In the genomic region with DNA sequence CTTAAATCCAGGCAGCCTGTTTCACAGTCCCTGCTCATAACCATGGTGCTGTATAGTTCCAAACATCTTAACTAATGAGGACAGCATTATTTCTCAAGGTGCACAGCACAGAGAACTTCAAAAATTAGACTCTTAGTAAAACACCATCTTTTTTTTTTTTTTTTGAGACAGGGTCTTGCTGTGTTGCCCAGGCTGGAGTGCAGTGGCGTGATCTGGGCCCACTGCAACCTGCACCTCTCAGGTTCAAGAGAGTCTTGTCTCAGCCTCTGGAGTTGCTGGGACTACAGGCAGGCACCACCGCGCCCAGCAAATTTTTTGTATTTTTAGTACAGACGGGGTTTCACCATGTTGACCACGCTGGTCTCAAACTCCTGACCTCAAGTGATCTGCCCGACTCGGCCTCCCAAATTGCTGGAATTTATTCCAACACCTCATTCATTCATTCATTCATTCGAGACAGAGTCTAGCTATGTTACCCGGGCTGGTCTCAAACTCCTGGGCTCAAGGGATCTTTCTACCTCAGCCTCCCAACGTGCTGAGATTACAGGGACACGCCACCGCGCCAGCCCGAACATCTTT, we compare ENCODE assay signal across 8 cellular contexts. TPM values are rescaled to one million over a fixed set of nuclear protein-coding genes. Genes with fewer than 3 reads are reported as not detected.
A peak's percentile ranks its signal among the peaks of the same experiment; 100 is the strongest.
DNase-seq lines count a peak whose midpoint lies in the region; ATAC-seq and TF ChIP-seq lines count a peak whose summit lies in the region.

No MANE protein-coding gene starts in this region.

- no peak for DNase-seq in SJCRH30
- no peak for DNase-seq in fibroblast of lung (ENCODE audit: low read depth in 2 of 2)
- no peak for DNase-seq in sigmoid colon
- no peak for DNase-seq in NCI-H226
- no peak for DNase-seq in iPS-NIHi7 (ENCODE audit: extremely low spot score)
- DNase-seq in stimulated activated CD4-positive, alpha-beta T cell treated with anti-CD3 and anti-CD28 coated beads, Interleukin-2, amount 100 ng/mL, for 24 hours, result no peak
- no peak for DNase-seq in HUDEP-2 (lab: John Stamatoyannopoulos, UW; ENCODE audit: unreplicated experiment in 76 of 76)

- TF ChIP-seq EP300 in sigmoid colon (IDR thresholded peaks at IDR 0.05), result no peak

- ATAC-seq in GM19395 (IDR thresholded peaks at IDR 0.05; ENCODE audit: unreplicated experiment), result peak; percentile 31

- TF ChIP-seq CTCF in fibroblast of lung (conservative IDR thresholded peaks at IDR 0.05 in 1 of 2, IDR thresholded peaks at IDR 0.05 in 1 of 2; ENCODE audit: low read depth in 1 of 2, low read length in 2 of 2), result no peak
- no peak for TF ChIP-seq CTCF in sigmoid colon (IDR thresholded peaks at IDR 0.05)

- H3K27me3 ChIP-seq in SJCRH30, result no peaks in the 10 kb centered on the region
- H3K27me3 ChIP-seq in fibroblast of lung (ENCODE audit: control insufficient read depth, insufficient read depth, low read length), result no peaks in the 10 kb centered on the region
- no peaks in the 10 kb centered on the region for H3K27me3 ChIP-seq in sigmoid colon

- H2AFZ ChIP-seq in fibroblast of lung (ENCODE audit: low read length), result peak overlapping the region; percentile 81

- intact Hi-C loops in sigmoid colon (cut with DNase I), result loop anchor here (2.0 to 5.0 kb wide), 2 partner anchors 97 to 129 kb away; partner anchors contain the start of gene ANXA11

- H3K4me1 ChIP-seq in SJCRH30 (no peaks in the 10 kb centered on the region; the same call in 1 of the 2 replicates), fibroblast of lung (ENCODE audit: control insufficient read depth, extremely low read depth, insufficient read depth, low read length) (peaks cover 3% of the 10 kb centered on the region), sigmoid colon (peaks cover 0 to 16% (median 12%) of the 10 kb centered on the region in 4 donors)

- no peaks in the 10 kb centered on the region for H4K20me1 ChIP-seq in fibroblast of lung (ENCODE audit: control insufficient read depth, extremely low read depth, insufficient read depth, low read length)

- H3K9ac ChIP-seq in fibroblast of lung (ENCODE audit: insufficient read depth, low read length), result peak overlapping the region; percentile 91

- H3K36me3 ChIP-seq in SJCRH30, result no peaks in the 10 kb centered on the region
- no peaks in the 10 kb centered on the region for H3K36me3 ChIP-seq in fibroblast of lung (ENCODE audit: control insufficient read depth, insufficient read depth, low read length)
- H3K36me3 ChIP-seq in sigmoid colon, result peaks cover 0 to 8% (median 0%) of the 10 kb centered on the region in 4 donors

- TF ChIP-seq POLR2A in sigmoid colon (IDR thresholded peaks at IDR 0.05), result no peak

- H3K4me2 ChIP-seq in fibroblast of lung (ENCODE audit: extremely low read depth, insufficient read depth, low read length), result peak overlapping the region; percentile 92

- H3K4me3 ChIP-seq in SJCRH30 (peak overlapping the region; percentile 71), fibroblast of lung (replicated peaks in 1 of 4; ENCODE audit: control extremely low read depth in 1 of 4, insufficient read depth in 1 of 4, low read depth in 3 of 4, low read length in 4 of 4) (peak overlapping the region; percentile 47 to 96 (median 68)), sigmoid colon (peak overlapping the region; percentile 70 to 87 (median 78))

- H3K27ac ChIP-seq in SJCRH30 (peak overlapping the region; percentile 76), fibroblast of lung (ENCODE audit: insufficient read depth, low read length) (peak overlapping the region; percentile 94), sigmoid colon (peak overlapping the region; percentile 94 to 96 (median 96))

- no peaks in the 10 kb centered on the region for H3K79me2 ChIP-seq in fibroblast of lung (ENCODE audit: control insufficient read depth, insufficient read depth, low read length)

- no peaks in the 10 kb centered on the region for H3K9me3 ChIP-seq in SJCRH30 (replicated peaks)
- no peaks in the 10 kb centered on the region for H3K9me3 ChIP-seq in fibroblast of lung (ENCODE audit: control insufficient read depth, insufficient read depth, low read depth, low read length)
- no peaks in the 10 kb centered on the region for H3K9me3 ChIP-seq in sigmoid colon

- WGBS in sigmoid colon, 2 donors, result 24 to 38% methylated on average over 14 of the region's 14 CpGs

RNA-seq across cellular contexts. Expression of gene TMEM254, which starts 0.5 kb away (rescaled TPM):
- total RNA-seq in SJCRH30 (2014; rRNA removed; shearing (Covaris generic)), result 11.1 and 12.7 TPM in 2 replicates
- 5.4 and 10.4 TPM in 2 replicates for total RNA-seq in fibroblast of lung
- 24.5 and 30.9 TPM in 2 replicates for polyA plus RNA-seq in fibroblast of lung
- 12.4 and 14.1 TPM in 2 replicates for polyA plus RNA-seq in fibroblast of lung (2012)
- 5.7 and 16.3 TPM in 2 replicates for polyA minus RNA-seq in fibroblast of lung (ENCODE audit: low replicate concordance)
- total RNA-seq in sigmoid colon, result 10 to 100 TPM; 11.4 to 18.0 (median 11.5) TPM
- 10 to 100 TPM; 13.6 to 14.8 (median 14.4) TPM for polyA plus RNA-seq in sigmoid colon

RNA-seq across cellular contexts. Expression of gene PLAC9, which starts 54.6 kb away (rescaled TPM):
- 4.7 and 7.2 TPM in 2 replicates for total RNA-seq in SJCRH30 (2014; rRNA removed; shearing (Covaris generic))
- total RNA-seq in fibroblast of lung (15.7 and 16.7 TPM in 2 replicates), sigmoid colon (10 to 100 TPM in 2 of 4 donors, 1 to 10 TPM in 2; 5.1 to 20.8 (median 13.6) TPM)
- polyA plus RNA-seq in fibroblast of lung (17.4 and 40.4 TPM in 2 replicates), sigmoid colon (10 to 100 TPM in 1 of 3 donors, 1 to 10 TPM in 2; 1.2 to 23.4 (median 6.9) TPM)
- 76.8 and 160 TPM in 2 replicates for polyA plus RNA-seq in fibroblast of lung (2012)
- polyA minus RNA-seq in fibroblast of lung (ENCODE audit: low replicate concordance), result 3.4 and 12.8 TPM in 2 replicates
